Comparison of ENCODE assay signal across 21 cellular contexts in genomic region chr1:153688283-153688682, GRCh38. TPM values are rescaled to one million over a fixed set of nuclear protein-coding genes. Genes with fewer than 3 reads are reported as not detected.
"Had no signal": no experiment of that assay in that cellular context is flagged by ENCODE, and none has a peak within 500 bp of the region (broad histone marks: within the 10 kb centered on the region; RNA-seq: fewer than 3 reads in every experiment).

No MANE protein-coding gene starts in this region.

- DNase-seq: activated CD4-positive, alpha-beta memory T cell treated with anti-CD3 and anti-CD28 coated beads, Interleukin-2, amount 10 ng/mL, durations not matched to agents 7 days and 5 days; activated CD8-positive, alpha-beta memory T cell treated with anti-CD3 and anti-CD28 coated beads, Interleukin-2, amount 10 ng/mL, durations not matched to agents 7 days and 5 days; activated naive CD4-positive, alpha-beta T cell treated with anti-CD3 and anti-CD28 coated beads for 36 hours; activated naive CD8-positive, alpha-beta T cell treated with anti-CD3 and anti-CD28 coated beads, Interleukin-2, amount 50 U/mL, for 24 hours; activated T-cell treated with anti-CD3 and anti-CD28 coated beads, Interleukin-2, amount 50 U/mL, for 1 hour; anterior cingulate cortex; cortex of kidney; effector CD4-positive, alpha-beta T cell; immature natural killer cell; mesenchymal stem cell; naive thymus-derived CD8-positive, alpha-beta T cell; stimulated activated CD4-positive, alpha-beta T cell treated with anti-CD3 and anti-CD28 coated beads, Interleukin-4, amount 100 ng/mL, for 24 hours; T-helper 2 cell; upper lobe of left lung; WERI-Rb-1 had no signal

- H3K27ac ChIP-seq: esophagus muscularis mucosa, WERI-Rb-1 had no signal

- H3K4me1 Mint-ChIP-seq: activated CD4-positive, alpha-beta memory T cell treated with anti-CD3 and anti-CD28 coated beads, Interleukin-2, amount 10 ng/mL, durations not matched to agents 7 days and 5 days; activated CD8-positive, alpha-beta memory T cell treated with anti-CD3 and anti-CD28 coated beads, Interleukin-2, amount 10 ng/mL, durations not matched to agents 7 days and 5 days; activated T-helper 17 cell treated with anti-CD3 and anti-CD28 coated beads, Interleukin-2, amount 50 U/mL, for 72 hours; immature natural killer cell had no signal

- H3K36me3 Mint-ChIP-seq: activated CD8-positive, alpha-beta memory T cell treated with anti-CD3 and anti-CD28 coated beads, Interleukin-2, amount 10 ng/mL, durations not matched to agents 7 days and 5 days; immature natural killer cell; naive thymus-derived CD8-positive, alpha-beta T cell had no signal

- ATAC-seq: activated CD8-positive, alpha-beta memory T cell treated with anti-CD3 and anti-CD28 coated beads, Interleukin-2, amount 10 ng/mL, durations not matched to agents 7 days and 5 days; activated naive CD8-positive, alpha-beta T cell treated with anti-CD3 and anti-CD28 coated beads, Interleukin-2, amount 50 U/mL, for 24 hours; activated T-helper 17 cell treated with anti-CD3 and anti-CD28 coated beads, Interleukin-2, amount 50 U/mL, for 72 hours; naive thymus-derived CD8-positive, alpha-beta T cell; sciatic nerve; stimulated activated memory B cell treated with anti-CD40 and anti-IgM and Interleukin-4, amounts not matched to agents 10 μg/mL and 1 μg/mL and 100 μg/mL, for 72 hours had no signal

- H3K4me1 ChIP-seq: upper lobe of left lung had no signal

- H3K9me3 Mint-ChIP-seq: activated CD4-positive, alpha-beta memory T cell treated with anti-CD3 and anti-CD28 coated beads, Interleukin-2, amount 10 ng/mL, durations not matched to agents 7 days and 5 days; activated naive CD4-positive, alpha-beta T cell treated with anti-CD3 and anti-CD28 coated beads for 36 hours; activated naive CD8-positive, alpha-beta T cell treated with anti-CD3 and anti-CD28 coated beads, Interleukin-2, amount 50 U/mL, for 24 hours; activated T-helper 17 cell treated with anti-CD3 and anti-CD28 coated beads, Interleukin-2, amount 50 U/mL, for 72 hours; naive thymus-derived CD8-positive, alpha-beta T cell; stimulated activated memory B cell treated with anti-CD40 and anti-IgM and Interleukin-4, amounts not matched to agents 10 μg/mL and 1 μg/mL and 100 μg/mL, for 72 hours had no signal

- H3K27me3 ChIP-seq: esophagus muscularis mucosa, upper lobe of left lung had no signal

- H3K36me3 ChIP-seq: WERI-Rb-1 had no signal

- H3K27ac Mint-ChIP-seq: activated CD4-positive, alpha-beta memory T cell treated with anti-CD3 and anti-CD28 coated beads, Interleukin-2, amount 10 ng/mL, durations not matched to agents 7 days and 5 days; activated CD8-positive, alpha-beta memory T cell treated with anti-CD3 and anti-CD28 coated beads, Interleukin-2, amount 10 ng/mL, durations not matched to agents 7 days and 5 days; activated naive CD4-positive, alpha-beta T cell treated with anti-CD3 and anti-CD28 coated beads for 36 hours; activated naive CD8-positive, alpha-beta T cell treated with anti-CD3 and anti-CD28 coated beads, Interleukin-2, amount 50 U/mL, for 24 hours; activated T-helper 17 cell treated with anti-CD3 and anti-CD28 coated beads, Interleukin-2, amount 50 U/mL, for 72 hours; immature natural killer cell; stimulated activated memory B cell treated with anti-CD40 and anti-IgM and Interleukin-4, amounts not matched to agents 10 μg/mL and 1 μg/mL and 100 μg/mL, for 72 hours had no signal

- H3K9me3 ChIP-seq: esophagus muscularis mucosa, thoracic aorta, upper lobe of left lung had no signal

- FAIRE-seq: endothelial cell of umbilical vein had no signal

- H3K4me3 ChIP-seq: esophagus muscularis mucosa, thoracic aorta, upper lobe of left lung had no signal

- H3K4me3 Mint-ChIP-seq: activated CD4-positive, alpha-beta memory T cell treated with anti-CD3 and anti-CD28 coated beads, Interleukin-2, amount 10 ng/mL, durations not matched to agents 7 days and 5 days; activated CD8-positive, alpha-beta memory T cell treated with anti-CD3 and anti-CD28 coated beads, Interleukin-2, amount 10 ng/mL, durations not matched to agents 7 days and 5 days; activated naive CD4-positive, alpha-beta T cell treated with anti-CD3 and anti-CD28 coated beads for 36 hours; activated naive CD8-positive, alpha-beta T cell treated with anti-CD3 and anti-CD28 coated beads, Interleukin-2, amount 50 U/mL, for 24 hours; activated T-helper 17 cell treated with anti-CD3 and anti-CD28 coated beads, Interleukin-2, amount 50 U/mL, for 72 hours; immature natural killer cell; naive thymus-derived CD8-positive, alpha-beta T cell; stimulated activated memory B cell treated with anti-CD40 and anti-IgM and Interleukin-4, amounts not matched to agents 10 μg/mL and 1 μg/mL and 100 μg/mL, for 72 hours had no signal

RNA-seq across cellular contexts. Expression of gene NPR1, which starts 9.8 kb away (rescaled TPM):
- total RNA-seq: activated CD4-positive, alpha-beta memory T cell treated with anti-CD3 and anti-CD28 coated beads, Interleukin-2, amount 10 ng/mL, durations not matched to agents 7 days and 5 days; naive thymus-derived CD8-positive, alpha-beta T cell had no signal
- polyA plus RNA-seq: immature natural killer cell; naive thymus-derived CD8-positive, alpha-beta T cell had no signal
